ENCODE assay signal across 8 cellular contexts in the genomic region with DNA sequence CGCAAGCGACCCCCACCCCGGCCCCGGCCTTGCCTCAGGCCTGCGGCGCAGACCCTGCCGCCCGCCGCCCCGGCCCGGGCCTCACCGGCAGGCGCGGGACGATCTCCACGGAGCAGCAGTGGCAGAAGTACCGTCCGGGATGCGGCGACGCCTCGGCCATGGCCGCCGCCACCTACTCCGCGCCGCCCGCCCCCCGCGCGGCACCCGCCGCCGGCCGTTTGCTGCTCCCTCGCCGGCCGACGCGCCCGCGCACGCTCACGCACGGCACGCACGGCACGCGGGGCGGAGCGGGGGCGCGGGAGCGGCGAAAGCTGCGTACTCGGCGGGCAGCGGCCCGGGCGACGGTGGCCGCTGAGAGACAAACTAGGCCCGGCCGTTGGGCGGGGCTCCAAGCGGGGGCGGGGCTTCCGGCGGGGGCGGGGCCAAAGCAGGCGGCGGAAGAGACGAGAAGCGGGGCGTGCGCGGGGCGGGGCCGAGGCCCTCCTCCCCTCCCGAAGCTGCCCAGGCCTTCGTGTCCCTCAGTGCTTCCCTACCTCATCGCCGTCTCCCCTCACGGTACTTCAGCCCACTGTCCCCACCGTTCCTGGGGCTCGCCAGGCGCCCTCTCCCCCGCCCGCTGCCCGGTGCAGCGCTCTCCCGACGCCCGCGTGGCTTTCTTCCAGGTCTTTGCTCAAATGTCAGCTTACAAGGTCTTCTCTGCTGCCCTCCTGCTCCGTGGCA. TPM values are rescaled to one million over a fixed set of nuclear protein-coding genes. Genes with fewer than 3 reads are reported as not detected.
DNase-seq lines count a peak whose midpoint lies in the region; ATAC-seq, FAIRE-seq and TF ChIP-seq lines count a peak whose summit lies in the region.

A gene (minus strand): TSS at position 253 of the 720 bp plus-strand sequence. CDS start 93 bp downstream, at position 160.

- H3K9me3 Mint-ChIP-seq in central memory CD8-positive, alpha-beta T cell = no peaks in the 10 kb centered on the region

- POLR2A ChIA-PET in A549 (lab: Yijun Ruan, JAX) = interaction anchor here (0.6 to 1.4 kb wide), 8 partner anchors 14 to 107 kb away, joined by 3 to 8 read pairs (median 4); a partner anchor contains a TSS

- DNase-seq in A549 (ENCODE audit: low read depth in 1 of 2, low spot score in 1 of 2) (peak; percentile 72 to 87), NCI-H345 treated with DMSO at 0.1 percent for 48 hours (lab: John Stamatoyannopoulos, UW; ENCODE audit: unreplicated experiment) (peak; percentile 79), islet precursor cell (peak; percentile 92)
- peak; percentile 66 to 81 for DNase-seq in central memory CD8-positive, alpha-beta T cell (ENCODE audit: low spot score in 2 of 2)
- DNase-seq in stimulated activated CD4-positive, alpha-beta T cell treated with anti-CD3 and anti-CD28 coated beads, Interleukin-12 subunit alpha, Interleukin-12 subunit beta, amount 100 ng/mL, for 4 hours = peak; percentile 98

- no peaks in the 10 kb centered on the region for H3K9me3 ChIP-seq in A549

- H3K27ac Mint-ChIP-seq in central memory CD8-positive, alpha-beta T cell (ENCODE audit: low read depth) = peak within 1 kb of the TSS; percentile 99

- no peak for TF ChIP-seq RAD21 in A549 (conservative IDR thresholded peaks at IDR 0.05 in 1 of 2, IDR thresholded peaks at IDR 0.05 in 1 of 2)

- peaks cover 24% of the 10 kb centered on the region; the same call in 2 of the 3 replicates for H3K4me1 ChIP-seq in A549

- no peak for TF ChIP-seq CTCF in A549 (IDR thresholded peaks at IDR 0.05)

- FAIRE-seq in A549 (lab: Jason Lieb, UNC) = no peak

- peak within 1 kb of the TSS; percentile 100 for H3K4me3 ChIP-seq in A549

- no peaks in the 10 kb centered on the region for H3K27me3 Mint-ChIP-seq in central memory CD8-positive, alpha-beta T cell

- 0% methylated on average over 10 of the region's 97 CpGs for WGBS in A549 (ENCODE audit: missing lambda C conversion rate)

- H3K27ac ChIP-seq in A549 = peak within 1 kb of the TSS; percentile 99 to 100

- peaks cover 38% of the 10 kb centered on the region for H3K36me3 Mint-ChIP-seq in central memory CD8-positive, alpha-beta T cell (ENCODE audit: insufficient read depth)

- peak; percentile 45 for TF ChIP-seq POLR2A in A549 (IDR thresholded peaks at IDR 0.05; ENCODE audit: low read length)

- peak within 1 kb of the TSS; percentile 98 for H3K4me2 ChIP-seq in A549

- peaks cover 47% of the 10 kb centered on the region for H3K4me1 Mint-ChIP-seq in central memory CD8-positive, alpha-beta T cell

- peak within 1 kb of the TSS; percentile 93 for H3K4me3 Mint-ChIP-seq in central memory CD8-positive, alpha-beta T cell

- no peak for TF ChIP-seq EP300 in A549 (IDR thresholded peaks at IDR 0.05)

- ATAC-seq in A549 (peak; percentile 75), GM18868 (IDR thresholded peaks at IDR 0.05; ENCODE audit: unreplicated experiment) (peak; percentile 51), HG03175 (IDR thresholded peaks at IDR 0.05; ENCODE audit: unreplicated experiment) (peak; percentile 65)
- ATAC-seq in activated CD4-positive, CD25-positive, alpha-beta regulatory T cell treated with anti-CD3 and anti-CD28 coated beads, Interleukin-2, amount 50 U/mL, for 24 hours = peak; percentile 45 to 53
- ATAC-seq in central memory CD8-positive, alpha-beta T cell (replicated peaks; ENCODE audit: extremely low read depth, poor library complexity, severe bottlenecking) = peak; percentile 6

- CTCF ChIA-PET in A549 (lab: Yijun Ruan, JAX) = interaction anchor here (0.6 to 1.9 kb wide), 7 partner anchors 55 to 260 kb away, joined by 3 to 11 read pairs (median 5); no protein-coding TSS in a partner anchor

TF ChIP-seq in A549, 52 proteins besides CTCF, POLR2A, EP300 and RAD21:
- no peak for TF ChIP-seq FOXS1 (CRISPR knock-in tag; IDR thresholded peaks at IDR 0.05)
- TF ChIP-seq, protein P1, sequence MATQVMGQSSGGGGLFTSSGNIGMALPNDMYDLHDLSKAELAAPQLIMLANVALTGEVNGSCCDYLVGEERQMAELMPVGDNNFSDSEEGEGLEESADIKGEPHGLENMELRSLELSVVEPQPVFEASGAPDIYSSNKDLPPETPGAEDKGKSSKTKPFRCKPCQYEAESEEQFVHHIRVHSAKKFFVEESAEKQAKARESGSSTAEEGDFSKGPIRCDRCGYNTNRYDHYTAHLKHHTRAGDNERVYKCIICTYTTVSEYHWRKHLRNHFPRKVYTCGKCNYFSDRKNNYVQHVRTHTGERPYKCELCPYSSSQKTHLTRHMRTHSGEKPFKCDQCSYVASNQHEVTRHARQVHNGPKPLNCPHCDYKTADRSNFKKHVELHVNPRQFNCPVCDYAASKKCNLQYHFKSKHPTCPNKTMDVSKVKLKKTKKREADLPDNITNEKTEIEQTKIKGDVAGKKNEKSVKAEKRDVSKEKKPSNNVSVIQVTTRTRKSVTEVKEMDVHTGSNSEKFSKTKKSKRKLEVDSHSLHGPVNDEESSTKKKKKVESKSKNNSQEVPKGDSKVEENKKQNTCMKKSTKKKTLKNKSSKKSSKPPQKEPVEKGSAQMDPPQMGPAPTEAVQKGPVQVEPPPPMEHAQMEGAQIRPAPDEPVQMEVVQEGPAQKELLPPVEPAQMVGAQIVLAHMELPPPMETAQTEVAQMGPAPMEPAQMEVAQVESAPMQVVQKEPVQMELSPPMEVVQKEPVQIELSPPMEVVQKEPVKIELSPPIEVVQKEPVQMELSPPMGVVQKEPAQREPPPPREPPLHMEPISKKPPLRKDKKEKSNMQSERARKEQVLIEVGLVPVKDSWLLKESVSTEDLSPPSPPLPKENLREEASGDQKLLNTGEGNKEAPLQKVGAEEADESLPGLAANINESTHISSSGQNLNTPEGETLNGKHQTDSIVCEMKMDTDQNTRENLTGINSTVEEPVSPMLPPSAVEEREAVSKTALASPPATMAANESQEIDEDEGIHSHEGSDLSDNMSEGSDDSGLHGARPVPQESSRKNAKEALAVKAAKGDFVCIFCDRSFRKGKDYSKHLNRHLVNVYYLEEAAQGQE (IDR thresholded peaks at IDR 0.05) = no peak
- TF ChIP-seq JUN (IDR thresholded peaks at IDR 0.05) = peak; percentile 47 to 73; a peak in 3 of 5 replicates
- TF ChIP-seq, protein P2, sequence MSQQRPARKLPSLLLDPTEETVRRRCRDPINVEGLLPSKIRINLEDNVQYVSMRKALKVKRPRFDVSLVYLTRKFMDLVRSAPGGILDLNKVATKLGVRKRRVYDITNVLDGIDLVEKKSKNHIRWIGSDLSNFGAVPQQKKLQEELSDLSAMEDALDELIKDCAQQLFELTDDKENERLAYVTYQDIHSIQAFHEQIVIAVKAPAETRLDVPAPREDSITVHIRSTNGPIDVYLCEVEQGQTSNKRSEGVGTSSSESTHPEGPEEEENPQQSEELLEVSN (IDR thresholded peaks at IDR 0.05; ENCODE audit: borderline replicate concordance, low read depth) = peak; percentile 34; the same call in 1 of the 2 replicates
- no peak for TF ChIP-seq EHF (CRISPR knock-in tag; IDR thresholded peaks at IDR 0.05)
- TF ChIP-seq ZNF302 (CRISPR knock-in tag; IDR thresholded peaks at IDR 0.05) = no peak
- no peak for TF ChIP-seq RNF2 (IDR thresholded peaks at IDR 0.05; ENCODE audit: borderline replicate concordance, low read depth)
- TF ChIP-seq, protein P3, sequence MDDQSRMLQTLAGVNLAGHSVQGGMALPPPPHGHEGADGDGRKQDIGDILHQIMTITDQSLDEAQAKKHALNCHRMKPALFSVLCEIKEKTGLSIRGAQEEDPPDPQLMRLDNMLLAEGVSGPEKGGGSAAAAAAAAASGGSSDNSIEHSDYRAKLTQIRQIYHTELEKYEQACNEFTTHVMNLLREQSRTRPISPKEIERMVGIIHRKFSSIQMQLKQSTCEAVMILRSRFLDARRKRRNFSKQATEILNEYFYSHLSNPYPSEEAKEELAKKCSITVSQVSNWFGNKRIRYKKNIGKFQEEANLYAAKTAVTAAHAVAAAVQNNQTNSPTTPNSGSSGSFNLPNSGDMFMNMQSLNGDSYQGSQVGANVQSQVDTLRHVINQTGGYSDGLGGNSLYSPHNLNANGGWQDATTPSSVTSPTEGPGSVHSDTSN (IDR thresholded peaks at IDR 0.05) = no peak
- peak; percentile 36; the same call in 1 of the 2 replicates for TF ChIP-seq BHLHE40 (IDR thresholded peaks at IDR 0.05; ENCODE audit: low read depth, low read length)
- TF ChIP-seq TP53 (CRISPR knock-in tag; IDR thresholded peaks at IDR 0.05) = no peak
- no peak for TF ChIP-seq PHF8 (IDR thresholded peaks at IDR 0.05; ENCODE audit: borderline replicate concordance, low read depth)
- TF ChIP-seq, protein P4, sequence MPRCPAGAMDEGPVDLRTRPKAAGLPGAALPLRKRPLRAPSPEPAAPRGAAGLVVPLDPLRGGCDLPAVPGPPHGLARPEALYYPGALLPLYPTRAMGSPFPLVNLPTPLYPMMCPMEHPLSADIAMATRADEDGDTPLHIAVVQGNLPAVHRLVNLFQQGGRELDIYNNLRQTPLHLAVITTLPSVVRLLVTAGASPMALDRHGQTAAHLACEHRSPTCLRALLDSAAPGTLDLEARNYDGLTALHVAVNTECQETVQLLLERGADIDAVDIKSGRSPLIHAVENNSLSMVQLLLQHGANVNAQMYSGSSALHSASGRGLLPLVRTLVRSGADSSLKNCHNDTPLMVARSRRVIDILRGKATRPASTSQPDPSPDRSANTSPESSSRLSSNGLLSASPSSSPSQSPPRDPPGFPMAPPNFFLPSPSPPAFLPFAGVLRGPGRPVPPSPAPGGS (IDR thresholded peaks at IDR 0.05) = peak; percentile 52; the same call in 1 of the 3 replicates
- TF ChIP-seq CBX2 (IDR thresholded peaks at IDR 0.05; ENCODE audit: borderline replicate concordance, low read depth) = no peak
- TF ChIP-seq TFCP2L1 (CRISPR knock-in tag; IDR thresholded peaks at IDR 0.05) = no peak
- no peak for TF ChIP-seq ZSCAN20 (CRISPR knock-in tag; IDR thresholded peaks at IDR 0.05)
- TF ChIP-seq RCOR1 (IDR thresholded peaks at IDR 0.05; ENCODE audit: low read depth, low read length) = no peak
- TF ChIP-seq FOSB (CRISPR knock-in tag; IDR thresholded peaks at IDR 0.05) = no peak
- TF ChIP-seq RARB (CRISPR knock-in tag; IDR thresholded peaks at IDR 0.05) = no peak
- TF ChIP-seq EHMT2 (IDR thresholded peaks at IDR 0.05; ENCODE audit: low read depth) = no peak

RNA-seq across cellular contexts. Expression of the gene that starts here (rescaled TPM):
- polyA plus RNA-seq in A549 (2011; rRNA removed) (3.1 and 4.9 TPM in 2 replicates), A549 (2017; fragmentation: RNase III; extraction: RNeasy Plus Mini Kit Qiagen cat#74134 plus additional on column Dnase treatment) (35.0 to 36.3 TPM (median 35.4 TPM) in 3 replicates)
- 43.6 and 53.5 TPM in 2 replicates for polyA plus RNA-seq in A549 (2012; cell fraction: cytosol; rRNA removed)
- polyA plus RNA-seq in A549 (2012; cell fraction: nucleus; rRNA removed) = 71.1 and 89.5 TPM in 2 replicates
- polyA minus RNA-seq in A549 (2011; rRNA and poly(A)+ RNA removed) = 2.4 and 5.0 TPM in 2 replicates

Comparison
In these comparisons a context has a peak if more than half of its experiments do, and no peak if none do; other contexts are left out.
1. Peak in every context shown above with its lines: DNase-seq, ATAC-seq, H3K4me3 ChIP-seq and H3K27ac ChIP-seq.
2. ATAC-seq: peak in every context shown above with its lines; median percentile 75 in A549; 65 in HG03175; 51 in GM18868; 49 in activated CD4-positive, CD25-positive, alpha-beta regulatory T cell treated with anti-CD3 and anti-CD28 coated beads, Interleukin-2, amount 50 U/mL, for 24 hours; 6 in central memory CD8-positive, alpha-beta T cell.